In genomic region chr1:166343276-166343675, GRCh38 we compare ENCODE assay signal across 23 cellular contexts.
"Had no signal": no experiment of that assay in that cellular context is flagged by ENCODE, and none has a peak within 500 bp of the region (broad histone marks: within the 10 kb centered on the region; RNA-seq: fewer than 3 reads in every experiment).

No MANE protein-coding gene starts in this region.

- H3K27ac ChIP-seq: coronary artery, dorsolateral prefrontal cortex, epithelial cell of prostate, esophagus squamous epithelium, foreskin keratinocyte, gastrocnemius medialis, gastroesophageal sphincter, heart left ventricle, heart right ventricle had no signal

- H3K4me3 ChIP-seq: coronary artery, dorsolateral prefrontal cortex, esophagus squamous epithelium, gastrocnemius medialis, gastroesophageal sphincter, heart left ventricle, heart right ventricle had no signal

- DNase-seq: cortex of kidney; dermis blood vessel endothelial cell; dorsolateral prefrontal cortex; effector CD4-positive, alpha-beta T cell; effector CD8-positive, alpha-beta T cell; effector memory CD4-positive, alpha-beta T cell; effector memory CD8-positive, alpha-beta T cell; endodermal cell; erythroblast; esophagus squamous epithelium; foreskin fibroblast; foreskin keratinocyte; foreskin melanocyte; gastrocnemius medialis; glutamatergic neuron; head of caudate nucleus; heart left ventricle; heart right ventricle had no signal

- H3K4me1 Mint-ChIP-seq: endodermal cell had no signal

- H3K27ac Mint-ChIP-seq: dendritic cell treated with granulocyte-macrophage colony-stimulating factor and Interleukin-4, amounts not matched to agents 40 ng/mL and 50 ng/mL, for 4 days; effector memory CD8-positive, alpha-beta T cell; endodermal cell had no signal

- H3K9me3 Mint-ChIP-seq: dendritic cell treated with granulocyte-macrophage colony-stimulating factor and Interleukin-4, amounts not matched to agents 40 ng/mL and 50 ng/mL, for 4 days had no signal

- ATAC-seq: effector memory CD8-positive, alpha-beta T cell; esophagus mucosa; foreskin keratinocyte; gastrocnemius medialis; gastroesophageal sphincter; heart left ventricle; heart right ventricle had no signal

- H3K36me3 ChIP-seq: esophagus squamous epithelium, gastrocnemius medialis, gastroesophageal sphincter, heart left ventricle, heart right ventricle had no signal

- H3K4me3 Mint-ChIP-seq: dendritic cell treated with granulocyte-macrophage colony-stimulating factor and Interleukin-4, amounts not matched to agents 40 ng/mL and 50 ng/mL, for 4 days; effector memory CD8-positive, alpha-beta T cell; endodermal cell had no signal

- H3K4me1 ChIP-seq: esophagus squamous epithelium, foreskin keratinocyte, gastrocnemius medialis, gastroesophageal sphincter, heart left ventricle, heart right ventricle had no signal

- H3K27me3 Mint-ChIP-seq: dendritic cell treated with granulocyte-macrophage colony-stimulating factor and Interleukin-4, amounts not matched to agents 40 ng/mL and 50 ng/mL, for 4 days had no signal

- H3K27me3 ChIP-seq: esophagus squamous epithelium, foreskin keratinocyte, gastrocnemius medialis, gastroesophageal sphincter, heart left ventricle, heart right ventricle had no signal

- H3K9me3 ChIP-seq: esophagus squamous epithelium, gastrocnemius medialis had no signal
